1 cellular context compared by ENCODE assay signal in genomic region chr4:183264614-183265013, GRCh38.
TF ChIP-seq lines count a peak whose summit lies in the region.

No MANE protein-coding gene starts in this region.

TF ChIP-seq in IMR-90, 13 proteins besides CTCF, POLR2A, EP300 and RAD21:
- TF ChIP-seq CEBPB (IDR thresholded peaks at IDR 0.05; ENCODE audit: low read depth, low read length): no peak
- no peak for TF ChIP-seq MXI1 (IDR thresholded peaks at IDR 0.05; ENCODE audit: borderline replicate concordance, low read depth, low read length)
- no peak for TF ChIP-seq FOS (IDR thresholded peaks at IDR 0.05; ENCODE audit: low read depth, low read length)
- TF ChIP-seq RCOR1 (IDR thresholded peaks at IDR 0.05; ENCODE audit: insufficient replicate concordance, low read length): no peak
- no peak for TF ChIP-seq BHLHE40 (IDR thresholded peaks at IDR 0.05; ENCODE audit: low read depth, low read length)
- no peak for TF ChIP-seq RFX5 (IDR thresholded peaks at IDR 0.05; ENCODE audit: low read depth, low read length)
- TF ChIP-seq NFE2L2 (IDR thresholded peaks at IDR 0.05; ENCODE audit: low read depth, low read length): no peak
- no peak for TF ChIP-seq MAZ (IDR thresholded peaks at IDR 0.05; ENCODE audit: borderline replicate concordance, low read depth, low read length)
- TF ChIP-seq, protein P1, sequence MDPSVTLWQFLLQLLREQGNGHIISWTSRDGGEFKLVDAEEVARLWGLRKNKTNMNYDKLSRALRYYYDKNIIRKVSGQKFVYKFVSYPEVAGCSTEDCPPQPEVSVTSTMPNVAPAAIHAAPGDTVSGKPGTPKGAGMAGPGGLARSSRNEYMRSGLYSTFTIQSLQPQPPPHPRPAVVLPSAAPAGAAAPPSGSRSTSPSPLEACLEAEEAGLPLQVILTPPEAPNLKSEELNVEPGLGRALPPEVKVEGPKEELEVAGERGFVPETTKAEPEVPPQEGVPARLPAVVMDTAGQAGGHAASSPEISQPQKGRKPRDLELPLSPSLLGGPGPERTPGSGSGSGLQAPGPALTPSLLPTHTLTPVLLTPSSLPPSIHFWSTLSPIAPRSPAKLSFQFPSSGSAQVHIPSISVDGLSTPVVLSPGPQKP (IDR thresholded peaks at IDR 0.05; ENCODE audit: borderline replicate concordance, low read depth, low read length): no peak
- TF ChIP-seq SMC3 (IDR thresholded peaks at IDR 0.05; ENCODE audit: low read depth, low read length): no peak
- no peak for TF ChIP-seq CHD1 (IDR thresholded peaks at IDR 0.05; ENCODE audit: low read depth, low read length)
- no peak for TF ChIP-seq MAFK (IDR thresholded peaks at IDR 0.05; ENCODE audit: low read depth, low read length)
- TF ChIP-seq USF2 (IDR thresholded peaks at IDR 0.05; ENCODE audit: low read depth, low read length): no peak
